ENCODE assay signal across 6 cellular contexts in genomic region chrY:7968293-7968692, GRCh38.
"Had no signal": no experiment of that assay in that cellular context is flagged by ENCODE, and none has a peak within 500 bp of the region (broad histone marks: within the 10 kb centered on the region; RNA-seq: fewer than 3 reads in every experiment).

No MANE protein-coding gene starts in this region.

- H3K4me3 ChIP-seq: GM23338 had no signal

- DNase-seq: H9, HCEC 1CT, KBM-7 had no signal

- H3K27ac ChIP-seq: HL-60 had no signal

- ATAC-seq: GM23338, HepG2 had no signal
